18 cellular contexts compared by ENCODE assay signal in genomic region chr3:13871791-13872190, GRCh38. TPM values are rescaled to one million over a fixed set of nuclear protein-coding genes. Genes with fewer than 3 reads are reported as not detected.
DNase-seq lines count a peak whose midpoint lies in the region; ATAC-seq and TF ChIP-seq lines count a peak whose summit lies in the region.
"Had no signal": no experiment of that assay in that cellular context is flagged by ENCODE, and none has a peak within 500 bp of the region (broad histone marks: within the 10 kb centered on the region; RNA-seq: fewer than 3 reads in every experiment).

No MANE protein-coding gene starts in this region.

- peaks cover 24% of the 10 kb centered on the region for H3K4me1 ChIP-seq in CD8-positive, alpha-beta T cell (ENCODE audit: insufficient read depth, low read length)
- H3K4me1 ChIP-seq in naive thymus-derived CD4-positive, alpha-beta T cell (ENCODE audit: control insufficient read depth in 2 of 2, insufficient read depth in 2 of 2, low read length in 2 of 2), result peaks cover 12 to 25% of the 10 kb centered on the region in 2 donors
- H3K4me1 ChIP-seq: A549, BE2C had no signal

- H3K27me3 Mint-ChIP-seq in CD8-positive, alpha-beta T cell (ENCODE audit: low read depth), result peaks cover 5% of the 10 kb centered on the region
- no peaks in the 10 kb centered on the region for H3K27me3 Mint-ChIP-seq in activated T-helper 17 cell treated with anti-CD3 and anti-CD28 coated beads, Interleukin-2, amount 50 U/mL, for 72 hours
- H3K27me3 Mint-ChIP-seq in naive thymus-derived CD4-positive, alpha-beta T cell, result peaks cover 0 to 32% (median 5%) of the 10 kb centered on the region in 5 donors
- H3K27me3 Mint-ChIP-seq in activated CD4-positive, alpha-beta memory T cell treated with anti-CD3 and anti-CD28 coated beads, Interleukin-2, amount 10 ng/mL, durations not matched to agents 7 days and 5 days, result peaks cover 20% of the 10 kb centered on the region

- H3K27ac ChIP-seq in CD8-positive, alpha-beta T cell (ENCODE audit: low read depth, low read length), result no peak overlapping the region
- H3K27ac ChIP-seq in naive thymus-derived CD4-positive, alpha-beta T cell (ENCODE audit: low read depth, low read length), result no peak overlapping the region
- H3K27ac ChIP-seq: A549, C4-2B had no signal

- peak overlapping the region; percentile 69 for H3K27ac Mint-ChIP-seq in CD8-positive, alpha-beta T cell
- H3K27ac Mint-ChIP-seq in activated T-helper 17 cell treated with anti-CD3 and anti-CD28 coated beads, Interleukin-2, amount 50 U/mL, for 72 hours, result peak overlapping the region; percentile 54
- H3K27ac Mint-ChIP-seq in naive thymus-derived CD4-positive, alpha-beta T cell, result peak overlapping the region in 8 of 9 donors; percentile 13 to 97 (median 76)
- no peak overlapping the region for H3K27ac Mint-ChIP-seq in activated CD4-positive, alpha-beta memory T cell treated with anti-CD3 and anti-CD28 coated beads, Interleukin-2, amount 10 ng/mL, durations not matched to agents 7 days and 5 days
- H3K27ac Mint-ChIP-seq: H9 had no signal

- H3K9me3 ChIP-seq in CD8-positive, alpha-beta T cell (ENCODE audit: low read length), result no peaks in the 10 kb centered on the region
- peaks cover 0 to 5% (median 0%) of the 10 kb centered on the region in 3 experiments for H3K9me3 ChIP-seq in naive thymus-derived CD4-positive, alpha-beta T cell (ENCODE audit: control insufficient read depth in 2 of 3, low read length in 3 of 3)
- H3K9me3 ChIP-seq: BE2C had no signal

- no peak overlapping the region for H3K4me3 Mint-ChIP-seq in CD8-positive, alpha-beta T cell
- no peak overlapping the region for H3K4me3 Mint-ChIP-seq in activated T-helper 17 cell treated with anti-CD3 and anti-CD28 coated beads, Interleukin-2, amount 50 U/mL, for 72 hours
- H3K4me3 Mint-ChIP-seq in naive thymus-derived CD4-positive, alpha-beta T cell, result peak overlapping the region in 1 of 10 donors; percentile 18
- no peak overlapping the region for H3K4me3 Mint-ChIP-seq in activated CD4-positive, alpha-beta memory T cell treated with anti-CD3 and anti-CD28 coated beads, Interleukin-2, amount 10 ng/mL, durations not matched to agents 7 days and 5 days
- H3K4me3 Mint-ChIP-seq: H9 had no signal

- H3K4me1 Mint-ChIP-seq in CD8-positive, alpha-beta T cell (ENCODE audit: low read depth), result peaks cover 24% of the 10 kb centered on the region
- H3K4me1 Mint-ChIP-seq in activated T-helper 17 cell treated with anti-CD3 and anti-CD28 coated beads, Interleukin-2, amount 50 U/mL, for 72 hours, result peaks cover 28% of the 10 kb centered on the region
- peaks cover 20 to 75% (median 51%) of the 10 kb centered on the region in 7 donors for H3K4me1 Mint-ChIP-seq in naive thymus-derived CD4-positive, alpha-beta T cell
- peaks cover 17% of the 10 kb centered on the region for H3K4me1 Mint-ChIP-seq in activated CD4-positive, alpha-beta memory T cell treated with anti-CD3 and anti-CD28 coated beads, Interleukin-2, amount 10 ng/mL, durations not matched to agents 7 days and 5 days

- no peak for TF ChIP-seq CTCF in CD8-positive, alpha-beta T cell (IDR thresholded peaks at IDR 0.05)

- no peaks in the 10 kb centered on the region for H3K36me3 ChIP-seq in CD8-positive, alpha-beta T cell (ENCODE audit: insufficient read depth, low read length)
- peaks cover 0 to 49% (median 0%) of the 10 kb centered on the region in 3 experiments for H3K36me3 ChIP-seq in naive thymus-derived CD4-positive, alpha-beta T cell (ENCODE audit: control insufficient read depth in 2 of 3, insufficient read depth in 3 of 3, low read length in 3 of 3)
- H3K36me3 ChIP-seq: BE2C had no signal

- CTCF ChIA-PET in CD8-positive, alpha-beta T cell (lab: Charles Lee), result interaction anchor here (1.2 to 3.8 kb wide), 4 partner anchors 9 to 220 kb away, joined by 3 to 21 read pairs (median 5); partner anchors contain the start of gene WNT7A
- CTCF ChIA-PET in naive thymus-derived CD4-positive, alpha-beta T cell (lab: Charles Lee), result interaction anchor here (1.0 to 2.7 kb wide), 3 partner anchors 9 to 217 kb away, joined by 3 to 14 read pairs (median 8); partner anchors contain the start of gene WNT7A
- CTCF ChIA-PET in activated CD4-positive, alpha-beta memory T cell treated with anti-CD3 and anti-CD28 coated beads, Interleukin-2, amount 10 ng/mL, durations not matched to agents 7 days and 5 days (lab: Charles Lee), result interaction anchor here (1.3 kb wide), 1 partner anchor 9 kb away, joined by 5 read pairs; the partner anchor contains the start of gene WNT7A

- H3K36me3 Mint-ChIP-seq in CD8-positive, alpha-beta T cell, result peaks cover 18% of the 10 kb centered on the region
- H3K36me3 Mint-ChIP-seq in activated T-helper 17 cell treated with anti-CD3 and anti-CD28 coated beads, Interleukin-2, amount 50 U/mL, for 72 hours (ENCODE audit: low read depth), result peaks cover 8% of the 10 kb centered on the region
- peaks cover 11 to 49% (median 29%) of the 10 kb centered on the region in 5 donors for H3K36me3 Mint-ChIP-seq in naive thymus-derived CD4-positive, alpha-beta T cell
- no peaks in the 10 kb centered on the region for H3K36me3 Mint-ChIP-seq in activated CD4-positive, alpha-beta memory T cell treated with anti-CD3 and anti-CD28 coated beads, Interleukin-2, amount 10 ng/mL, durations not matched to agents 7 days and 5 days (ENCODE audit: low read depth)

- DNase-seq in CD8-positive, alpha-beta T cell, result no peak
- DNase-seq in naive thymus-derived CD4-positive, alpha-beta T cell, result no peak
- no peak for DNase-seq in activated CD4-positive, alpha-beta memory T cell treated with anti-CD3 and anti-CD28 coated beads, Interleukin-2, amount 10 ng/mL, durations not matched to agents 7 days and 5 days
- DNase-seq in effector CD8-positive, alpha-beta T cell (lab: John Stamatoyannopoulos, UW), result no peak
- no peak for DNase-seq in hippocampal formation (lab: John Stamatoyannopoulos, UW)
- DNase-seq: BE2C, Calu3, DMS 273 treated with DMSO at 0.1 percent for 48 hours, GOT3, H9 had no signal

- POLR2A ChIA-PET in CD8-positive, alpha-beta T cell (lab: Charles Lee), result no interaction called here
- POLR2A ChIA-PET in naive thymus-derived CD4-positive, alpha-beta T cell (lab: Charles Lee), result interaction anchor here (1.3 kb wide), 1 partner anchor 9 kb away, joined by 8 read pairs; the partner anchor contains the start of gene WNT7A
- POLR2A ChIA-PET in activated CD4-positive, alpha-beta memory T cell treated with anti-CD3 and anti-CD28 coated beads, Interleukin-2, amount 10 ng/mL, durations not matched to agents 7 days and 5 days (lab: Charles Lee), result no interaction called here

- H3K4me3 ChIP-seq in CD8-positive, alpha-beta T cell (ENCODE audit: low read depth, low read length), result no peak overlapping the region
- H3K4me3 ChIP-seq in naive thymus-derived CD4-positive, alpha-beta T cell (ENCODE audit: low read length), result no peak overlapping the region
- H3K4me3 ChIP-seq: A549, GM12878 had no signal

- intact Hi-C loops in CD8-positive, alpha-beta T cell (cut with DNase I, micrococcal nuclease), result no loop called here
- intact Hi-C loops in naive thymus-derived CD4-positive, alpha-beta T cell (cut with micrococcal nuclease), result no loop called here

- no peak for ATAC-seq in CD8-positive, alpha-beta T cell
- ATAC-seq in activated T-helper 17 cell treated with anti-CD3 and anti-CD28 coated beads, Interleukin-2, amount 50 U/mL, for 72 hours (replicated peaks), result no peak
- no peak for ATAC-seq in naive thymus-derived CD4-positive, alpha-beta T cell
- ATAC-seq in GM19351 (IDR thresholded peaks at IDR 0.05; ENCODE audit: unreplicated experiment), result no peak
- ATAC-seq: A549, GM12878, HepG2 had no signal

- no peaks in the 10 kb centered on the region for H3K9me3 Mint-ChIP-seq in CD8-positive, alpha-beta T cell
- no peaks in the 10 kb centered on the region for H3K9me3 Mint-ChIP-seq in activated T-helper 17 cell treated with anti-CD3 and anti-CD28 coated beads, Interleukin-2, amount 50 U/mL, for 72 hours
- H3K9me3 Mint-ChIP-seq in naive thymus-derived CD4-positive, alpha-beta T cell, result peaks cover 0 to 9% (median 4%) of the 10 kb centered on the region in 11 donors
- H3K9me3 Mint-ChIP-seq in activated CD4-positive, alpha-beta memory T cell treated with anti-CD3 and anti-CD28 coated beads, Interleukin-2, amount 10 ng/mL, durations not matched to agents 7 days and 5 days, result no peaks in the 10 kb centered on the region

- no peaks in the 10 kb centered on the region for H3K27me3 ChIP-seq in CD8-positive, alpha-beta T cell (ENCODE audit: insufficient read depth, low read length)
- H3K27me3 ChIP-seq in naive thymus-derived CD4-positive, alpha-beta T cell (ENCODE audit: control insufficient read depth in 2 of 2, insufficient read depth in 2 of 2, low read length in 2 of 2), result no peaks in the 10 kb centered on the region

RNA-seq across cellular contexts. Expression of gene WNT7A, which starts 8.1 kb away (rescaled TPM):
- 1 to 10 TPM; 5.1 to 5.4 TPM for total RNA-seq in CD8-positive, alpha-beta T cell
- total RNA-seq in activated T-helper 17 cell treated with anti-CD3 and anti-CD28 coated beads, Interleukin-2, amount 50 U/mL, for 72 hours, result under 1 TPM; 0.11 to 0.29 TPM
- 10 to 100 TPM in 4 of 5 experiments, under 1 TPM in 1; 0.15 to 21.8 (median 18.8) TPM for total RNA-seq in naive thymus-derived CD4-positive, alpha-beta T cell
- polyA plus RNA-seq in naive thymus-derived CD4-positive, alpha-beta T cell, result 1 to 10 TPM; 5.0 to 7.7 TPM
- under 1 TPM in 1 of 2 experiments, not detected in 1; 0.13 TPM for total RNA-seq in activated CD4-positive, alpha-beta memory T cell treated with anti-CD3 and anti-CD28 coated beads, Interleukin-2, amount 10 ng/mL, durations not matched to agents 7 days and 5 days
- total RNA-seq: G401, H9, HepG2 had no signal
- polyA plus RNA-seq: AG04450, GM12878, HepG2 had no signal
